ENCODE assay signal across 1 cellular context in genomic region chr11:74948898-74949747, GRCh38.
TF ChIP-seq lines count a peak whose summit lies in the region.

Gene SPCS2 (plus strand): TSS chr11:74949266. CDS start chr11:74949286, 20 bp downstream.
Gene XRRA1 (minus strand): TSS chr11:74949091. CDS start chr11:74940878, 8,213 bp downstream.

TF ChIP-seq in HepG2, 621 proteins besides CTCF, POLR2A, EP300 and RAD21 (continued from another document and continues in another):
- TF ChIP-seq ZNF687 (CRISPR knock-in tag; IDR thresholded peaks at IDR 0.05) (peak; percentile 99), CERS6 (CRISPR knock-in tag; IDR thresholded peaks at IDR 0.05) (no peak), PAF1 (CRISPR knock-in tag; IDR thresholded peaks at IDR 0.05) (no peak), MIER3 (CRISPR knock-in tag; IDR thresholded peaks at IDR 0.05; ENCODE audit: borderline replicate concordance) (peak; percentile 90), CCDC6 (CRISPR knock-in tag; IDR thresholded peaks at IDR 0.05) (no peak), MAFK (conservative IDR thresholded peaks at IDR 0.05 in 1 of 2, IDR thresholded peaks at IDR 0.05 in 1 of 2; ENCODE audit: low read length in 2 of 2) (no peak), TBX3 (IDR thresholded peaks at IDR 0.05; ENCODE audit: borderline replicate concordance) (peak; percentile 40; the same call in 1 of the 2 replicates), REXO4 (CRISPR knock-in tag; IDR thresholded peaks at IDR 0.05; ENCODE audit: borderline replicate concordance) (peak; percentile 80; the same call in 1 of the 2 replicates), ATF4 (CRISPR knock-in tag; IDR thresholded peaks at IDR 0.05) (peak in 1 of 2 experiments; percentile 48; a peak in 1 of 4 replicates), KAT2B (IDR thresholded peaks at IDR 0.05; ENCODE audit: borderline replicate concordance, low read depth, low read length) (no peak), HOMEZ (CRISPR knock-in tag; IDR thresholded peaks at IDR 0.05; ENCODE audit: low read depth) (peak; percentile 60; the same call in 1 of the 2 replicates), ZBTB46 (CRISPR knock-in tag; IDR thresholded peaks at IDR 0.05; ENCODE audit: borderline replicate concordance) (no peak), RNF219 (CRISPR knock-in tag; IDR thresholded peaks at IDR 0.05) (peak; percentile 67; the same call in 1 of the 2 replicates), SETDB1 (CRISPR knock-in tag; IDR thresholded peaks at IDR 0.05; ENCODE audit: borderline replicate concordance) (no peak), MTA1 (CRISPR knock-in tag; IDR thresholded peaks at IDR 0.05; ENCODE audit: borderline replicate concordance) (peak; percentile 89; the same call in 1 of the 2 replicates), PRDM4 (CRISPR knock-in tag; IDR thresholded peaks at IDR 0.05; ENCODE audit: borderline replicate concordance) (no peak), SOX5 (CRISPR knock-in tag; IDR thresholded peaks at IDR 0.05; ENCODE audit: borderline replicate concordance) (peak; percentile 56; the same call in 1 of the 2 replicates), ZNF768 (CRISPR knock-in tag; IDR thresholded peaks at IDR 0.05) (peak; percentile 79), HINFP (CRISPR knock-in tag; IDR thresholded peaks at IDR 0.05; ENCODE audit: low read depth) (peak; percentile 64), SMAD3 (CRISPR knock-in tag; IDR thresholded peaks at IDR 0.05) (peak; percentile 17; the same call in 1 of the 2 replicates), ZNF24 (IDR thresholded peaks at IDR 0.05) (0 out of 2 replicates have a peak, but pooled peaks have one; percentile 25), KMT2B (CRISPR knock-in tag; IDR thresholded peaks at IDR 0.05) (peak; percentile 95), ARHGAP35 (CRISPR knock-in tag; IDR thresholded peaks at IDR 0.05; ENCODE audit: borderline replicate concordance) (no peak; the same call in 1 of the 2 replicates), ZNF619 (CRISPR knock-in tag; IDR thresholded peaks at IDR 0.05) (peak; percentile 75; the same call in 1 of the 2 replicates), THAP9 (CRISPR knock-in tag; IDR thresholded peaks at IDR 0.05; ENCODE audit: borderline replicate concordance) (peak; percentile 88), ZNF264 (CRISPR knock-in tag; IDR thresholded peaks at IDR 0.05) (peak; percentile 59; the same call in 1 of the 2 replicates), GTF2F1 (IDR thresholded peaks at IDR 0.05; ENCODE audit: low read length) (0 out of 2 replicates have a peak, but pooled peaks have one; percentile 24), HOXA9 (CRISPR knock-in tag; IDR thresholded peaks at IDR 0.05; ENCODE audit: borderline replicate concordance) (no peak), ZNF496 (CRISPR knock-in tag; IDR thresholded peaks at IDR 0.05; ENCODE audit: insufficient replicate concordance) (no peak), ZC3H13 (CRISPR knock-in tag; IDR thresholded peaks at IDR 0.05) (no peak), MXI1 (IDR thresholded peaks at IDR 0.05; ENCODE audit: borderline replicate concordance, low read depth, low read length) (peak; percentile 87; the same call in 1 of the 3 replicates), ZBTB33 (CRISPR knock-in tag; IDR thresholded peaks at IDR 0.05) (peak; percentile 39; the same call in 1 of the 2 replicates), TMF1 (CRISPR knock-in tag; IDR thresholded peaks at IDR 0.05; ENCODE audit: low read depth) (peak; percentile 90), GATA4 (IDR thresholded peaks at IDR 0.05; ENCODE audit: borderline replicate concordance, low read depth) (peak; percentile 42; the same call in 1 of the 2 replicates)
